In the genomic region with DNA sequence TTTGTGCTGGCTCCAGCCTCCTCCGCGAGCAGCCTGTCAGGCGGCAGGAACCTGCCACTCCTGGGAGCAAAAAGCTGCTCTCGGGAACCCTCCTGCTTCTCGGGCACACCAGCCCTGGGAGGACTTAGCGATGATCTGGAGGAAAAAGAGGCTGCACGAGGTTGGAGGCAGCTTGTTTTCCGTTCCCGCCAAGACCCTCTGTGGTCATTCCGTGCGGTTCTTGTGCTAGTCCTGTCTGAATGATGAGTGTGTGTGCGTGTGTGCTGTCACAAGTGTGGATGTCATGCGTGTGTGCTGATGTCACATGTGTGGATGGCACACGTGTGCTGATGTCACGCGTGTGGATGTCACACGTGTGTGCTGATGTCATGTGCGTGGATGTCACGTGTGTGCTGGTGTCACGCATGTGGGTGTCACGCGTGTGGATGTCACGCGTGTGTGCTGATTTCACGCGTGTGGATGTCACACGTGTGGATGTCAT, we compare ENCODE assay signal across 1 cellular context.
A peak's percentile ranks its signal among the peaks of the same experiment; 100 is the strongest.
TF ChIP-seq lines count a peak whose summit lies in the region.

No MANE protein-coding gene starts in this region.

TF ChIP-seq in WTC11, 78 proteins besides CTCF, POLR2A, EP300 and RAD21:
- TF ChIP-seq NFYB (CRISPR knock-in tag; conservative IDR thresholded peaks at IDR 0.05; ENCODE audit: low read depth) = no peak
- peak; percentile 68; the same call in 1 of the 2 replicates for TF ChIP-seq FOXP1 (CRISPR knock-in tag; IDR thresholded peaks at IDR 0.05; ENCODE audit: borderline replicate concordance)
- no peak for TF ChIP-seq ZNF396 (CRISPR knock-in tag; IDR thresholded peaks at IDR 0.05; ENCODE audit: borderline replicate concordance)
- TF ChIP-seq, protein P1, sequence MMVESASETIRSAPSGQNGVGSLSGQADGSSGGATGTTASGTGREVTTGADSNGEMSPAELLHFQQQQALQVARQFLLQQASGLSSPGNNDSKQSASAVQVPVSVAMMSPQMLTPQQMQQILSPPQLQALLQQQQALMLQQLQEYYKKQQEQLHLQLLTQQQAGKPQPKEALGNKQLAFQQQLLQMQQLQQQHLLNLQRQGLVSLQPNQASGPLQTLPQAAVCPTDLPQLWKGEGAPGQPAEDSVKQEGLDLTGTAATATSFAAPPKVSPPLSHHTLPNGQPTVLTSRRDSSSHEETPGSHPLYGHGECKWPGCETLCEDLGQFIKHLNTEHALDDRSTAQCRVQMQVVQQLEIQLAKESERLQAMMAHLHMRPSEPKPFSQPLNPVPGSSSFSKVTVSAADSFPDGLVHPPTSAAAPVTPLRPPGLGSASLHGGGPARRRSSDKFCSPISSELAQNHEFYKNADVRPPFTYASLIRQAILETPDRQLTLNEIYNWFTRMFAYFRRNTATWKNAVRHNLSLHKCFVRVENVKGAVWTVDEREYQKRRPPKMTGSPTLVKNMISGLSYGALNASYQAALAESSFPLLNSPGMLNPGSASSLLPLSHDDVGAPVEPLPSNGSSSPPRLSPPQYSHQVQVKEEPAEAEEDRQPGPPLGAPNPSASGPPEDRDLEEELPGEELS (CRISPR knock-in tag; IDR thresholded peaks at IDR 0.05) = no peak
- TF ChIP-seq, protein P2, sequence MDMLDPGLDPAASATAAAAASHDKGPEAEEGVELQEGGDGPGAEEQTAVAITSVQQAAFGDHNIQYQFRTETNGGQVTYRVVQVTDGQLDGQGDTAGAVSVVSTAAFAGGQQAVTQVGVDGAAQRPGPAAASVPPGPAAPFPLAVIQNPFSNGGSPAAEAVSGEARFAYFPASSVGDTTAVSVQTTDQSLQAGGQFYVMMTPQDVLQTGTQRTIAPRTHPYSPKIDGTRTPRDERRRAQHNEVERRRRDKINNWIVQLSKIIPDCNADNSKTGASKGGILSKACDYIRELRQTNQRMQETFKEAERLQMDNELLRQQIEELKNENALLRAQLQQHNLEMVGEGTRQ (CRISPR knock-in tag; IDR thresholded peaks at IDR 0.05) = no peak
- TF ChIP-seq, protein P3, sequence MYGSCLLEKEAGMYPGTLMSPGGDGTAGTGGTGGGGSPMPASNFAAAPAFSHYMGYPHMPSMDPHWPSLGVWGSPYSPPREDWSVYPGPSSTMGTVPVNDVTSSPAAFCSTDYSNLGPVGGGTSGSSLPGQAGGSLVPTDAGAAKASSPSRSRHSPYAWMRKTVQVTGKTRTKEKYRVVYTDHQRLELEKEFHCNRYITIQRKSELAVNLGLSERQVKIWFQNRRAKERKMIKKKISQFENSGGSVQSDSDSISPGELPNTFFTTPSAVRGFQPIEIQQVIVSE (CRISPR knock-in tag; IDR thresholded peaks at IDR 0.05; ENCODE audit: borderline replicate concordance) = no peak
- TF ChIP-seq, protein P4, sequence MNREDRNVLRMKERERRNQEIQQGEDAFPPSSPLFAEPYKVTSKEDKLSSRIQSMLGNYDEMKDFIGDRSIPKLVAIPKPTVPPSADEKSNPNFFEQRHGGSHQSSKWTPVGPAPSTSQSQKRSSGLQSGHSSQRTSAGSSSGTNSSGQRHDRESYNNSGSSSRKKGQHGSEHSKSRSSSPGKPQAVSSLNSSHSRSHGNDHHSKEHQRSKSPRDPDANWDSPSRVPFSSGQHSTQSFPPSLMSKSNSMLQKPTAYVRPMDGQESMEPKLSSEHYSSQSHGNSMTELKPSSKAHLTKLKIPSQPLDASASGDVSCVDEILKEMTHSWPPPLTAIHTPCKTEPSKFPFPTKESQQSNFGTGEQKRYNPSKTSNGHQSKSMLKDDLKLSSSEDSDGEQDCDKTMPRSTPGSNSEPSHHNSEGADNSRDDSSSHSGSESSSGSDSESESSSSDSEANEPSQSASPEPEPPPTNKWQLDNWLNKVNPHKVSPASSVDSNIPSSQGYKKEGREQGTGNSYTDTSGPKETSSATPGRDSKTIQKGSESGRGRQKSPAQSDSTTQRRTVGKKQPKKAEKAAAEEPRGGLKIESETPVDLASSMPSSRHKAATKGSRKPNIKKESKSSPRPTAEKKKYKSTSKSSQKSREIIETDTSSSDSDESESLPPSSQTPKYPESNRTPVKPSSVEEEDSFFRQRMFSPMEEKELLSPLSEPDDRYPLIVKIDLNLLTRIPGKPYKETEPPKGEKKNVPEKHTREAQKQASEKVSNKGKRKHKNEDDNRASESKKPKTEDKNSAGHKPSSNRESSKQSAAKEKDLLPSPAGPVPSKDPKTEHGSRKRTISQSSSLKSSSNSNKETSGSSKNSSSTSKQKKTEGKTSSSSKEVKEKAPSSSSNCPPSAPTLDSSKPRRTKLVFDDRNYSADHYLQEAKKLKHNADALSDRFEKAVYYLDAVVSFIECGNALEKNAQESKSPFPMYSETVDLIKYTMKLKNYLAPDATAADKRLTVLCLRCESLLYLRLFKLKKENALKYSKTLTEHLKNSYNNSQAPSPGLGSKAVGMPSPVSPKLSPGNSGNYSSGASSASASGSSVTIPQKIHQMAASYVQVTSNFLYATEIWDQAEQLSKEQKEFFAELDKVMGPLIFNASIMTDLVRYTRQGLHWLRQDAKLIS (CRISPR knock-in tag; IDR thresholded peaks at IDR 0.05; ENCODE audit: borderline replicate concordance) = no peak
- TF ChIP-seq MYBL2 (CRISPR knock-in tag; IDR thresholded peaks at IDR 0.05) = no peak
- TF ChIP-seq, protein P5, sequence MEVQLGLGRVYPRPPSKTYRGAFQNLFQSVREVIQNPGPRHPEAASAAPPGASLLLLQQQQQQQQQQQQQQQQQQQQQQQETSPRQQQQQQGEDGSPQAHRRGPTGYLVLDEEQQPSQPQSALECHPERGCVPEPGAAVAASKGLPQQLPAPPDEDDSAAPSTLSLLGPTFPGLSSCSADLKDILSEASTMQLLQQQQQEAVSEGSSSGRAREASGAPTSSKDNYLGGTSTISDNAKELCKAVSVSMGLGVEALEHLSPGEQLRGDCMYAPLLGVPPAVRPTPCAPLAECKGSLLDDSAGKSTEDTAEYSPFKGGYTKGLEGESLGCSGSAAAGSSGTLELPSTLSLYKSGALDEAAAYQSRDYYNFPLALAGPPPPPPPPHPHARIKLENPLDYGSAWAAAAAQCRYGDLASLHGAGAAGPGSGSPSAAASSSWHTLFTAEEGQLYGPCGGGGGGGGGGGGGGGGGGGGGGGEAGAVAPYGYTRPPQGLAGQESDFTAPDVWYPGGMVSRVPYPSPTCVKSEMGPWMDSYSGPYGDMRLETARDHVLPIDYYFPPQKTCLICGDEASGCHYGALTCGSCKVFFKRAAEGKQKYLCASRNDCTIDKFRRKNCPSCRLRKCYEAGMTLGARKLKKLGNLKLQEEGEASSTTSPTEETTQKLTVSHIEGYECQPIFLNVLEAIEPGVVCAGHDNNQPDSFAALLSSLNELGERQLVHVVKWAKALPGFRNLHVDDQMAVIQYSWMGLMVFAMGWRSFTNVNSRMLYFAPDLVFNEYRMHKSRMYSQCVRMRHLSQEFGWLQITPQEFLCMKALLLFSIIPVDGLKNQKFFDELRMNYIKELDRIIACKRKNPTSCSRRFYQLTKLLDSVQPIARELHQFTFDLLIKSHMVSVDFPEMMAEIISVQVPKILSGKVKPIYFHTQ (CRISPR knock-in tag; IDR thresholded peaks at IDR 0.05) = no peak
